Comparison of ENCODE assay signal across 8 cellular contexts in the genomic region with DNA sequence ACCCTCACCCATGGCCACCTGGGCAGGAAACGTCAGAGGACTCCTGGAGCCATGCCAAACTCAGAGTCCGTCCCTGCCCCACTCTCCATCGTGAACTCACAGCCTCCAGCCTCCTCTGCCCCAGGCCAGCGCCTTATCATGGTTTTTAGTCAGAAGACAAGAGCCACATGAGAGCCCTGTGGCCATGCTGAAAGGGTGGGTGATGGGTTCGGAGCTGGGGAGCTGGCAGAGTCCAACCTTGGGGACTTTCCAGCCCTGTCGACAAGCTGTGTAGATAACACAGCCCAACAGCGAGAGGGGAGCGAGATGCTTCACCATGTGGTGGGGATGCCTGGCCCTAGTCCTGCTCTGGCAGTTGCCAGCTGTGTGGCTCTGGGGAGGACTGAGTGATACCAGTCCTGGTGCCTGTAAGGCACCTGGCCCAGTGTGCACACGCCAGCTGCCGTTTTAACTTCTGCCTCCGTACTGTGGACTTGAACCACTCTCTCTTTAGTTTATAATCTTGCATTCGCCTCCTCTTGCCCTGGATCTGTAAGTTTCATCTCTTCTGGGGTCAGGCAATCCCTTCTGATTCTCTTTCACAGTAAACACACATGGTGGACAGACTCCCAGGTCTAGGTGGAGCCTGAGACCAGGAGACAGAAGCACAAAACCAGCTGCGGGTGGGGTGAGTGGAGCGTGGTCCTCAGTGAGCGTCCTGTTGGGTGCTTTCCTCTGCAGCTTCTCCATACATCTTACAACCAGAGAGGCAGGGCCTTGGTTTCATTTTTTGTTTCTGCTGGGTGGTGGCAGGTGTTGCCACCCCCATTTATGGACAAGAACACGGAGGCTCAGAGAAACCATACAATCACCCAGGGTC. TPM values are rescaled to one million over a fixed set of nuclear protein-coding genes. Genes with fewer than 3 reads are reported as not detected.
A peak's percentile ranks its signal among the peaks of the same experiment; 100 is the strongest.
DNase-seq lines count a peak whose midpoint lies in the region; ATAC-seq, FAIRE-seq and TF ChIP-seq lines count a peak whose summit lies in the region.

No MANE protein-coding gene starts in this region.

- no peaks in the 10 kb centered on the region for H4K20me1 ChIP-seq in H9 (ENCODE audit: control insufficient read depth, insufficient read depth, insufficient read length)

- DNase-seq in GM12865 (ENCODE audit: low read depth) = peak; percentile 91
- peak; percentile 34 to 67 for DNase-seq in cardiac muscle cell (ENCODE audit: low read depth in 1 of 2, low spot score in 1 of 2)
- DNase-seq in H9 = no peak
- no peak for DNase-seq in NCI-H1417 (lab: John Stamatoyannopoulos, UW)
- no peak for DNase-seq in frontal cortex (ENCODE audit: low spot score in 2 of 2)
- no peak for DNase-seq in SKM-1 (lab: John Stamatoyannopoulos, UW; ENCODE audit: unreplicated experiment)

- H3K27me3 ChIP-seq in cardiac muscle cell (no peaks in the 10 kb centered on the region), H9 (ENCODE audit: insufficient read depth, low read length) (no peaks in the 10 kb centered on the region)

- no peaks in the 10 kb centered on the region for H3K79me2 ChIP-seq in H9 (ENCODE audit: insufficient read depth, low read length)

- no peak overlapping the region for H2BK20ac ChIP-seq in H9 (ENCODE audit: low read depth, low read length, poor library complexity, severe bottlenecking)

- H3K4me1 Mint-ChIP-seq in H9 = peaks cover 9 to 13% of the 10 kb centered on the region in 2 experiments

- no peak overlapping the region for H4K91ac ChIP-seq in H9 (ENCODE audit: insufficient read length, low read depth, low read length)

- H4K8ac ChIP-seq in H9 (replicated peaks; ENCODE audit: insufficient read length, low read depth, low read length) = no peak overlapping the region

- peak overlapping the region in 1 of 3 experiments; percentile 39; a peak in 2 of 7 replicates for H3K27ac Mint-ChIP-seq in H9

- H3K36me3 ChIP-seq in cardiac muscle cell = no peaks in the 10 kb centered on the region

- WGBS in H9 (ENCODE audit: extremely low coverage, insufficient read length, low lambda C conversion rate) = no CpG with 5 or more reads among the region's 16 CpGs

- H2BK15ac ChIP-seq in H9 (ENCODE audit: low read depth, low read length) = no peak overlapping the region

- no peaks in the 10 kb centered on the region for H3K23me2 ChIP-seq in H9 (ENCODE audit: insufficient read length, low read depth, low read length, poor library complexity, severe bottlenecking)

- no peak overlapping the region for H2BK120ac ChIP-seq in H9 (ENCODE audit: low read depth, low read length, poor library complexity, severe bottlenecking)

- no peak overlapping the region for H3T11ph ChIP-seq in H9 (ENCODE audit: low read length)

- H3K56ac ChIP-seq in H9 (ENCODE audit: insufficient read length, low read depth, low read length) = no peak overlapping the region

- no peak for FAIRE-seq in frontal cortex (lab: Jason Lieb, UNC)

- no peak overlapping the region for H3K18ac ChIP-seq in H9 (ENCODE audit: insufficient read length, low read depth, low read length)

- peaks cover 9% of the 10 kb centered on the region for H3K27me3 Mint-ChIP-seq in H9 (ENCODE audit: low read depth)

- H4K5ac ChIP-seq in H9 (ENCODE audit: insufficient read length, low read depth, low read length) = no peak overlapping the region

- peaks cover 0 to 8% of the 10 kb centered on the region in 2 experiments; a peak in 3 of 5 replicates for H3K9me3 Mint-ChIP-seq in H9

- ATAC-seq in GM19455 (IDR thresholded peaks at IDR 0.05; ENCODE audit: unreplicated experiment) (peak; percentile 85), HG03378 (IDR thresholded peaks at IDR 0.05; ENCODE audit: unreplicated experiment) (peak; percentile 67)

- no peak overlapping the region for H3K14ac ChIP-seq in H9 (ENCODE audit: insufficient read depth, low read length)

- no peak overlapping the region for H3K23ac ChIP-seq in H9 (ENCODE audit: insufficient read length, low read depth, low read length)

- no peak overlapping the region for H3K4me2 ChIP-seq in H9 (ENCODE audit: insufficient read depth, insufficient read length, low read length)

- H3K4me3 ChIP-seq in GM12865 (ENCODE audit: low read depth, low read length) = peak overlapping the region; percentile 44
- no peak overlapping the region for H3K4me3 ChIP-seq in cardiac muscle cell

- no peak overlapping the region for H2AFZ ChIP-seq in H9 (ENCODE audit: low read length)

- no peak overlapping the region for H3K9ac ChIP-seq in H9 (ENCODE audit: extremely low read depth, insufficient read length, low read length)

- no peak for TF ChIP-seq CTCF in GM12865 (IDR thresholded peaks at IDR 0.05; ENCODE audit: insufficient read depth, low read depth, low read length, missing control alignments)
- TF ChIP-seq CTCF in cardiac muscle cell (IDR thresholded peaks at IDR 0.05; ENCODE audit: low read depth, low read length) = no peak
- TF ChIP-seq CTCF in H9 (conservative IDR thresholded peaks at IDR 0.05) = no peak

- H3K4ac ChIP-seq in H9 (ENCODE audit: low read depth, low read length) = no peak overlapping the region

- H3K9me3 ChIP-seq in cardiac muscle cell (ENCODE audit: low read depth) (no peaks in the 10 kb centered on the region), H9 (ENCODE audit: control insufficient read depth, low read depth, low read length) (no peaks in the 10 kb centered on the region)

- no peak overlapping the region for H2BK12ac ChIP-seq in H9 (ENCODE audit: insufficient read length, low read depth, low read length)

- no peaks in the 10 kb centered on the region for H3K79me1 ChIP-seq in H9 (ENCODE audit: insufficient read depth, low read depth, low read length, poor library complexity, severe bottlenecking)

- H3K4me1 ChIP-seq in cardiac muscle cell (ENCODE audit: low read depth) (peaks cover 2% of the 10 kb centered on the region), H9 (ENCODE audit: insufficient read depth, low read length) (peaks cover 4% of the 10 kb centered on the region; the same call in 1 of the 2 replicates)

- peaks cover 0 to 7% (median 2%) of the 10 kb centered on the region in 3 experiments; a peak in 3 of 7 replicates for H3K36me3 Mint-ChIP-seq in H9 (ENCODE audit: insufficient read depth in 1 of 3, low read depth in 3 of 3)

- H2BK5ac ChIP-seq in H9 (ENCODE audit: insufficient read length, low read length) = no peak overlapping the region

- H3K4me3 Mint-ChIP-seq in H9 = no peak overlapping the region

- H3K27ac ChIP-seq in cardiac muscle cell = no peak overlapping the region
- no peak overlapping the region for H3K27ac ChIP-seq in H9 (ENCODE audit: insufficient read length, low read depth, low read length)

- H2AK5ac ChIP-seq in H9 (ENCODE audit: insufficient read length, low read length) = no peak overlapping the region

RNA-seq across cellular contexts. Expression of a gene that starts 55.3 kb away (rescaled TPM):
- 0.81 and 5.4 TPM in 2 replicates for total RNA-seq in cardiac muscle cell
- 3.5 and 5.5 TPM in 2 replicates for polyA plus RNA-seq in cardiac muscle cell
- 1.5 and 1.6 TPM in 2 replicates for total RNA-seq in H9 (2021)
- total RNA-seq in frontal cortex = under 0.01 TPM

Comparison
In these comparisons a context has a peak if more than half of its experiments do, and no peak if none do; other contexts are left out.
1. DNase-seq: peak in GM12865 (single experiment) and cardiac muscle cell (2 of 2); none in H9 (single experiment), NCI-H1417 (0 of 3), frontal cortex (0 of 2) and SKM-1 (single experiment).